ENCODE assay signal across 29 cellular contexts in genomic region chr4:48710446-48711209, GRCh38.
DNase-seq lines count a peak whose midpoint lies in the region; ATAC-seq, FAIRE-seq and TF ChIP-seq lines count a peak whose summit lies in the region.
"Had no signal": no experiment of that assay in that cellular context is flagged by ENCODE, and none has a peak within 500 bp of the region (broad histone marks: within the 10 kb centered on the region; RNA-seq: fewer than 3 reads in every experiment).

No MANE protein-coding gene starts in this region.

- POLR2A ChIA-PET in CD4-positive, alpha-beta T cell (lab: Charles Lee): no interaction called here
- POLR2A ChIA-PET in IMR-90 (lab: Charles Lee; ENCODE audit: unreplicated experiment) (no interaction called here), HepG2 (lab: Yijun Ruan, JAX) (no interaction called here)

- no peaks in the 10 kb centered on the region for H3K9me3 Mint-ChIP-seq in CD4-positive, alpha-beta T cell

- H3K18ac ChIP-seq in IMR-90 (ENCODE audit: low read depth, low read length): no peak overlapping the region

- H3K56ac ChIP-seq in IMR-90 (ENCODE audit: extremely low read depth, insufficient read depth, low read length): no peak overlapping the region

- no peak overlapping the region for H3K9ac ChIP-seq in IMR-90 (ENCODE audit: low read depth, low read length)
- no peak overlapping the region for H3K9ac ChIP-seq in HepG2 (ENCODE audit: insufficient read depth, low read depth, low read length)

- no peak overlapping the region for H3K14ac ChIP-seq in IMR-90 (replicated peaks; ENCODE audit: low read depth, low read length)

- peaks cover 51% of the 10 kb centered on the region for H3K36me3 Mint-ChIP-seq in CD4-positive, alpha-beta T cell (ENCODE audit: low read depth)

- BruUV-seq in IMR-90 (replicated peaks; lab: Mats Ljungman, UMichigan) (no TSS peak), HepG2 (replicated peaks; lab: Mats Ljungman, UMichigan) (no TSS peak)

- no peak overlapping the region for H3K4me2 ChIP-seq in IMR-90 (ENCODE audit: low read depth, low read length)
- no peak overlapping the region for H3K4me2 ChIP-seq in HepG2 (ENCODE audit: low read depth, low read length)

- no peak for TF ChIP-seq CTCF in CD4-positive, alpha-beta T cell (IDR thresholded peaks at IDR 0.05)
- TF ChIP-seq CTCF in IMR-90 (conservative IDR thresholded peaks at IDR 0.05; ENCODE audit: low read depth, low read length): no peak
- TF ChIP-seq CTCF in bronchial epithelial cell (IDR thresholded peaks at IDR 0.05; ENCODE audit: insufficient read depth, low read length, severe bottlenecking): no peak
- TF ChIP-seq CTCF in fibroblast of the aortic adventitia (IDR thresholded peaks at IDR 0.05; ENCODE audit: insufficient read depth, low read length): no peak
- TF ChIP-seq CTCF in HepG2 (CRISPR knock-in tag; IDR thresholded peaks at IDR 0.05): no peak

- no peak overlapping the region for H4K8ac ChIP-seq in IMR-90 (ENCODE audit: low read depth in 2 of 2, low read length in 2 of 2)

- intact Hi-C loops in CD4-positive, alpha-beta T cell (cut with DNase I, micrococcal nuclease): no loop called here
- intact Hi-C loops in IMR-90 (cut with micrococcal nuclease) (no loop called here), HepG2 (cut with micrococcal nuclease; ENCODE audit: unreplicated experiment) (no loop called here)

- H2BK15ac ChIP-seq in IMR-90 (ENCODE audit: low read depth, low read length): no peak overlapping the region

- peaks cover 17 to 26% of the 10 kb centered on the region in 2 experiments for H3K79me1 ChIP-seq in IMR-90 (ENCODE audit: low read depth in 1 of 2, low read length in 2 of 2)

- peak overlapping the region; percentile 5 for H3K27ac Mint-ChIP-seq in CD4-positive, alpha-beta T cell
- H3K27ac Mint-ChIP-seq: activated naive CD4-positive, alpha-beta T cell treated with anti-CD3 and anti-CD28 coated beads, Interleukin-2, amount 50 U/mL, for 72 hours; dendritic cell treated with granulocyte-macrophage colony-stimulating factor and Interleukin-4, amounts not matched to agents 40 ng/mL and 50 ng/mL, for 4 days had no signal

- ATAC-seq in CD4-positive, alpha-beta T cell (ENCODE audit: poor library complexity): no peak
- ATAC-seq in IMR-90 (ENCODE audit: low read depth) (0 out of 2 replicates have a peak, but pooled peaks have one; percentile 21), HepG2 (no peak)
- ATAC-seq: activated naive CD4-positive, alpha-beta T cell treated with anti-CD3 and anti-CD28 coated beads, Interleukin-2, amount 50 U/mL, for 72 hours; lower lobe of right lung; naive thymus-derived CD8-positive, alpha-beta T cell had no signal

- H3K4me3 ChIP-seq in IMR-90 (ENCODE audit: insufficient read depth, low read depth, low read length) (no peak overlapping the region), bronchial epithelial cell (ENCODE audit: low read depth, low read length) (no peak overlapping the region), fibroblast of the aortic adventitia (ENCODE audit: low read depth, low read length) (no peak overlapping the region), HepG2 (replicated peaks in 1 of 3; ENCODE audit: insufficient read depth in 1 of 3, low read depth in 2 of 3, low read length in 3 of 3) (no peak overlapping the region)
- H3K4me3 ChIP-seq: HAP-1, lower lobe of right lung, SJCRH30, tibial artery had no signal

- peaks cover 25% of the 10 kb centered on the region for H3K4me1 Mint-ChIP-seq in CD4-positive, alpha-beta T cell (ENCODE audit: low read depth)

- dilution Hi-C loops in IMR-90 (cut with HindIII; ENCODE audit: low sequenced_read_pairs, unreplicated experiment): no loop called here

- TF ChIP-seq EP300 in HepG2 (IDR thresholded peaks at IDR 0.05; ENCODE audit: low read depth in 2 of 2, low read length in 2 of 2) (no peak), HepG2 (CRISPR knock-in tag; IDR thresholded peaks at IDR 0.05; ENCODE audit: borderline replicate concordance) (no peak)

- TF ChIP-seq POLR2A in IMR-90 (IDR thresholded peaks at IDR 0.05; ENCODE audit: low read depth, low read length) (no peak), HepG2 (IDR thresholded peaks at IDR 0.05; ENCODE audit: insufficient read depth in 1 of 2, low read depth in 2 of 2, low read length in 2 of 2) (no peak)

- no peak for DNase-seq in CD4-positive, alpha-beta T cell
- DNase-seq in IMR-90 (peak; percentile 4), bronchial epithelial cell (ENCODE audit: low read depth) (peak; percentile 58), fibroblast of the aortic adventitia (ENCODE audit: low read depth) (peak; percentile 8), kidney tubule cell (ENCODE audit: low spot score) (no peak), pons (ENCODE audit: low spot score) (no peak), HepG2 (ENCODE audit: low spot score) (no peak), germinal center (ENCODE audit: low spot score) (no peak)
- DNase-seq: activated CD4-positive, alpha-beta T cell treated with anti-CD3 and anti-CD28 coated beads for 4 hours; aorta; CD8-positive, alpha-beta memory T cell; central memory CD4-positive, alpha-beta T cell; DMS153; lower lobe of right lung; naive thymus-derived CD8-positive, alpha-beta T cell; NCI-H1048; NCI-H1694; NCI-H446 treated with DMSO at 0.1 percent for 48 hours; SJCRH30; stimulated activated CD4-positive, alpha-beta T cell treated with anti-CD3 and anti-CD28 coated beads, Interleukin-4, amount 100 ng/mL, for 24 hours; T1000; tibial artery; WERI-Rb-1 had no signal

- no peak overlapping the region for H2AK9ac ChIP-seq in IMR-90 (replicated peaks; ENCODE audit: low read depth, low read length, poor library complexity)

- no peak overlapping the region for H2BK20ac ChIP-seq in IMR-90 (ENCODE audit: low read depth, low read length)

- no peak overlapping the region for H3K27ac ChIP-seq in CD4-positive, alpha-beta T cell (ENCODE audit: low read depth, low read length)
- H3K27ac ChIP-seq in IMR-90 (ENCODE audit: insufficient read depth, low read length) (no peak overlapping the region), HepG2 (ENCODE audit: extremely low read length, insufficient read depth, low read length) (no peak overlapping the region)
- H3K27ac ChIP-seq: lower lobe of right lung, SJCRH30, tibial artery, WERI-Rb-1 had no signal

- no peaks in the 10 kb centered on the region for H3K36me3 ChIP-seq in IMR-90 (ENCODE audit: control insufficient read depth, insufficient read depth, low read length)
- peaks cover 1% of the 10 kb centered on the region for H3K36me3 ChIP-seq in bronchial epithelial cell (ENCODE audit: control insufficient read depth, insufficient read depth, low read length)
- H3K36me3 ChIP-seq in HepG2 (replicated peaks in 1 of 2; ENCODE audit: control insufficient read depth in 1 of 2, insufficient read depth in 2 of 2, low read length in 2 of 2): 0 out of 5 replicates have a peak, but pooled peaks cover 0 to 2% of the 10 kb centered on the region in 2 experiments
- H3K36me3 ChIP-seq: HAP-1 had no signal

- TF ChIP-seq RAD21 in IMR-90 (IDR thresholded peaks at IDR 0.05; ENCODE audit: low read length) (no peak), HepG2 (CRISPR knock-in tag; IDR thresholded peaks at IDR 0.05) (no peak)

- H3K4me1 ChIP-seq in IMR-90 (ENCODE audit: control insufficient read depth, insufficient read depth, low read length) (peaks cover 4% of the 10 kb centered on the region; the same call in 1 of the 2 replicates), HepG2 (ENCODE audit: insufficient read depth, low read length) (0 out of 2 replicates have a peak, but pooled peaks cover 6% of the 10 kb centered on the region)
- H3K4me1 ChIP-seq: HAP-1, lower lobe of right lung had no signal

- no peak overlapping the region for H3K4ac ChIP-seq in IMR-90 (ENCODE audit: low read depth, low read length)

- H3K9me1 ChIP-seq in IMR-90 (ENCODE audit: insufficient read depth, low read length): 0 out of 2 replicates have a peak, but pooled peaks cover 3% of the 10 kb centered on the region

- H2AFZ ChIP-seq in IMR-90 (replicated peaks; ENCODE audit: low read length, poor library complexity) (no peak overlapping the region), HepG2 (ENCODE audit: low read length) (no peak overlapping the region)

- H4K91ac ChIP-seq in IMR-90 (ENCODE audit: insufficient read depth, low read depth, low read length): no peak overlapping the region

- H3K27me3 ChIP-seq in CD4-positive, alpha-beta T cell (ENCODE audit: control insufficient read depth, insufficient read depth, low read length): no peaks in the 10 kb centered on the region
- H3K27me3 ChIP-seq in IMR-90 (ENCODE audit: control insufficient read depth, insufficient read depth, low read length): no peaks in the 10 kb centered on the region
- no peaks in the 10 kb centered on the region for H3K27me3 ChIP-seq in bronchial epithelial cell (ENCODE audit: control insufficient read depth, insufficient read depth, low read length)
- no peaks in the 10 kb centered on the region for H3K27me3 ChIP-seq in HepG2 (ENCODE audit: control insufficient read depth in 1 of 2, insufficient read depth in 2 of 2, low read length in 2 of 2)
- H3K27me3 ChIP-seq: SJCRH30, tibial artery had no signal

- FAIRE-seq in bronchial epithelial cell (lab: Jason Lieb, UNC) (no peak), HepG2 (lab: Jason Lieb, UNC) (no peak)
- FAIRE-seq: endometrium, GM12892, RCC 7860 had no signal

- no peak overlapping the region for H2BK5ac ChIP-seq in IMR-90 (ENCODE audit: low read depth, low read length, poor library complexity, severe bottlenecking)

- H2BK120ac ChIP-seq in IMR-90 (ENCODE audit: low read depth, low read length): no peak overlapping the region

- H3K23ac ChIP-seq in IMR-90 (ENCODE audit: low read depth, low read length): no peak overlapping the region

- no peak overlapping the region for H3K4me3 Mint-ChIP-seq in CD4-positive, alpha-beta T cell
- H3K4me3 Mint-ChIP-seq: CD8-positive, alpha-beta memory T cell; dendritic cell treated with granulocyte-macrophage colony-stimulating factor and Interleukin-4, amounts not matched to agents 40 ng/mL and 50 ng/mL, for 4 days; naive thymus-derived CD8-positive, alpha-beta T cell had no signal

- peaks cover 2% of the 10 kb centered on the region for H3K79me2 ChIP-seq in HepG2 (ENCODE audit: insufficient read depth, low read length)

- H3K27me3 Mint-ChIP-seq in CD4-positive, alpha-beta T cell: no peaks in the 10 kb centered on the region
- H3K27me3 Mint-ChIP-seq: CD8-positive, alpha-beta memory T cell; dendritic cell treated with granulocyte-macrophage colony-stimulating factor and Interleukin-4, amounts not matched to agents 40 ng/mL and 50 ng/mL, for 4 days; naive thymus-derived CD8-positive, alpha-beta T cell had no signal

- in situ Hi-C loops in IMR-90 (cut with MboI; ENCODE audit: low sequenced_read_pairs) (no loop called here), HepG2 (cut with HindIII; ENCODE audit: extremely low pct_ligation_motif_present, low pct_unique_long_range_greater_than_20kb) (no loop called here)

- H4K20me1 ChIP-seq in IMR-90 (ENCODE audit: insufficient read depth, low read length): 0 out of 2 replicates have a peak, but pooled peaks cover 3% of the 10 kb centered on the region
- no peaks in the 10 kb centered on the region for H4K20me1 ChIP-seq in HepG2 (ENCODE audit: insufficient read depth, low read length)

- WGBS in IMR-90 (ENCODE audit: extremely low coverage in 2 of 2, insufficient read length in 1 of 2), 2 experiments: 97% methylated on average over 5 of the region's 8 CpGs; no CpG with 5 or more reads in 1 of the 2 experiments
- 95% methylated on average over 8 of the region's 8 CpGs for WGBS in HepG2 (ENCODE audit: low lambda C conversion rate)

- CTCF ChIA-PET in CD4-positive, alpha-beta T cell (lab: Charles Lee): no interaction called here
- CTCF ChIA-PET in IMR-90 (lab: Yijun Ruan, JAX): no interaction called here
- CTCF ChIA-PET in HepG2 (lab: Yijun Ruan, JAX; ENCODE audit: low intra/inter-chr PET ratio, low total read pairs): no interaction called here

- H4K5ac ChIP-seq in IMR-90 (ENCODE audit: low read depth, low read length): no peak overlapping the region

- no peaks in the 10 kb centered on the region for H3K9me3 ChIP-seq in CD4-positive, alpha-beta T cell (ENCODE audit: control insufficient read depth, low read length)
- H3K9me3 ChIP-seq in IMR-90 (ENCODE audit: control insufficient read depth, insufficient read depth, low read length) (no peaks in the 10 kb centered on the region), HepG2 (ENCODE audit: low read length) (no peaks in the 10 kb centered on the region)
- H3K9me3 ChIP-seq: HAP-1, lower lobe of right lung, tibial artery had no signal

- H2AK5ac ChIP-seq in IMR-90 (ENCODE audit: low read depth, low read length): no peak overlapping the region

Comparison
In these comparisons a context has a peak if more than half of its experiments do, and no peak if none do; other contexts are left out.
1. DNase-seq: peak in IMR-90 (single experiment), bronchial epithelial cell (single experiment) and fibroblast of the aortic adventitia (single experiment); none in CD4-positive, alpha-beta T cell (0 of 10), kidney tubule cell (single experiment), pons (single experiment), HepG2 (single experiment) and germinal center (single experiment).